In the genomic region with DNA sequence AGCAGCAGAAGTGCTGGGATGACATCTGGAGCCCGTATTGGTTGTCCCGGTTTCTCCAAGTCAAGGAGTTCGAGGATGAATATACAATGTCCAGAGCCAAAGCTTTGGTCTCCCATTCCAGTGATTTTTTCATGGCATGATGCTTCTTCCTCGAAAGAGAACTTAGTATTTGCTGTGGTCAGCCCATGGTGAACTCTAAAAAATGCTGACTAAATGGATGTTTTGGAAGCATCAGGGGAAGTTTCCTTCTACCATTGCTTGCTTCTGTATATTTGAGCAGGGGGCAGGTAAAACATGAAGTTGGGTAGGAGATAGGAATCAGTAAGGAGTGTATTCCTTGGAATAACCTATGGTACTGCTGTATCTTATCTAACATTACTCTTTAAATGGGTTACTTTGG, we compare ENCODE assay signal across 8 cellular contexts. TPM values are rescaled to one million over a fixed set of nuclear protein-coding genes. Genes with fewer than 3 reads are reported as not detected.
"Had no signal": no experiment of that assay in that cellular context is flagged by ENCODE, and none has a peak within 500 bp of the region (broad histone marks: within the 10 kb centered on the region; RNA-seq: fewer than 3 reads in every experiment).

No MANE protein-coding gene starts in this region.

- DNase-seq: GDM1, GF-D8 had no signal

- H3K4me3 ChIP-seq: GM12878 had no signal

- ATAC-seq: GM12878 had no signal

- FAIRE-seq: G401.6, GM12878, GM12891, GM12892, GM18507, GM19239 had no signal

RNA-seq across cellular contexts. Expression of a gene that starts 8.6 kb away (rescaled TPM):
- polyA plus RNA-seq: GM12878 had no signal
